ENCODE assay signal across 1 cellular context in genomic region chr16:68356249-68356918, GRCh38.
TF ChIP-seq lines count a peak whose summit lies in the region.

No MANE protein-coding gene starts in this region.

TF ChIP-seq in GM12878, 131 proteins besides CTCF, POLR2A, EP300 and RAD21 (continued from another document):
- no peak for TF ChIP-seq ZNF687 (IDR thresholded peaks at IDR 0.05)
- TF ChIP-seq CREM (IDR thresholded peaks at IDR 0.05; ENCODE audit: low read depth): peak; percentile 75
- TF ChIP-seq DPF2 (IDR thresholded peaks at IDR 0.05): peak; percentile 83
- no peak for TF ChIP-seq USF2 (IDR thresholded peaks at IDR 0.05; ENCODE audit: borderline replicate concordance, low read depth, low read length)
- TF ChIP-seq MLLT1 (IDR thresholded peaks at IDR 0.05): peak; percentile 80
TF ChIP-seq in GM12878: peak in this region for 33.
